10 cellular contexts compared by ENCODE assay signal in genomic region chr17:8359769-8360168, GRCh38. TPM values are rescaled to one million over a fixed set of nuclear protein-coding genes. Genes with fewer than 3 reads are reported as not detected.
DNase-seq lines count a peak whose midpoint lies in the region; ATAC-seq, FAIRE-seq and TF ChIP-seq lines count a peak whose summit lies in the region.
"Had no signal": no experiment of that assay in that cellular context is flagged by ENCODE, and none has a peak within 500 bp of the region (broad histone marks: within the 10 kb centered on the region; RNA-seq: fewer than 3 reads in every experiment).

No MANE protein-coding gene starts in this region.

- peak; percentile 89 for DNase-seq in AG08395 (ENCODE audit: low spot score)
- DNase-seq in NCI-H1694 treated with DMSO at 0.1 percent for 48 hours (lab: John Stamatoyannopoulos, UW), result peak; percentile 91
- DNase-seq in H1 (ENCODE audit: low read depth in 1 of 2, low spot score in 2 of 2), result no peak
- no peak for DNase-seq in lower lobe of right lung
- DNase-seq in activated CD4-positive, alpha-beta T cell treated with anti-CD3 and anti-CD28 coated beads for 4 hours, result no peak
- no peak for DNase-seq in NCI-H526 (lab: John Stamatoyannopoulos, UW)
- no peak for DNase-seq in cerebellar cortex (ENCODE audit: low spot score)
- no peak for DNase-seq in GM13976 (ENCODE audit: low spot score)
- DNase-seq: activated CD4-positive, alpha-beta T cell treated with anti-CD3 and anti-CD28 coated beads for 36 hours; CD4-positive, CD25-positive, alpha-beta regulatory T cell had no signal

- H3K23me2 ChIP-seq in H1 (ENCODE audit: low read depth, low read length), result no peaks in the 10 kb centered on the region; the same call in 1 of the 2 replicates

- H3K27ac ChIP-seq in H1 (ENCODE audit: low read depth, low read length), result no peak overlapping the region
- H3K27ac ChIP-seq in lower lobe of right lung, result peak overlapping the region; percentile 28

- TF ChIP-seq EP300 in H1 (IDR thresholded peaks at IDR 0.05; ENCODE audit: borderline replicate concordance in 1 of 2, low read depth in 2 of 2, low read length in 2 of 2), result no peak

- no peak overlapping the region for H3K14ac ChIP-seq in H1 (ENCODE audit: insufficient read length)

- no peaks in the 10 kb centered on the region for H3K9me3 ChIP-seq in H1 (ENCODE audit: insufficient read depth in 2 of 2, low read depth in 1 of 2, low read length in 1 of 2)
- no peaks in the 10 kb centered on the region for H3K9me3 ChIP-seq in lower lobe of right lung

- H3K9ac ChIP-seq in H1 (replicated peaks in 1 of 4; ENCODE audit: extremely low read depth in 1 of 4, low read depth in 3 of 4, low read length in 3 of 4), result peak overlapping the region in 1 of 4 experiments; percentile 54; a peak in 2 of 7 replicates

- peak overlapping the region; percentile 1; the same call in 1 of the 2 replicates for H2AK5ac ChIP-seq in H1 (ENCODE audit: low read depth, low read length)

- no peak overlapping the region for H2BK20ac ChIP-seq in H1 (ENCODE audit: low read length)

- H2BK15ac ChIP-seq in H1 (ENCODE audit: low read length), result no peak overlapping the region

- peak overlapping the region; percentile 3; the same call in 1 of the 2 replicates for H2BK5ac ChIP-seq in H1 (ENCODE audit: low read depth, low read length)

- H3K56ac ChIP-seq in H1 (replicated peaks; ENCODE audit: insufficient read length, low read depth, low read length), result no peak overlapping the region

- TF ChIP-seq POLR2A in H1 (IDR thresholded peaks at IDR 0.05; ENCODE audit: control extremely low read depth in 1 of 2, low read depth in 2 of 2, low read length in 2 of 2), result no peak

- H3K79me1 ChIP-seq in H1 (ENCODE audit: low read depth, low read length), result no peaks in the 10 kb centered on the region

- H3K36me3 ChIP-seq in H1 (ENCODE audit: control insufficient read depth in 2 of 4, insufficient read depth in 4 of 4, low read length in 3 of 4), result no peaks in the 10 kb centered on the region
- H3K36me3 ChIP-seq in lower lobe of right lung, result peaks cover 4% of the 10 kb centered on the region

- no peak overlapping the region for H3K4ac ChIP-seq in H1 (replicated peaks; ENCODE audit: insufficient read length, low read depth, low read length)

- no peaks in the 10 kb centered on the region for H3K79me2 ChIP-seq in H1 (ENCODE audit: control insufficient read depth in 1 of 2, insufficient read depth in 2 of 2, low read length in 2 of 2)

- in situ Hi-C loops in GM13976 (cut with MboI; ENCODE audit: low sequenced_read_pairs, unreplicated experiment), result no loop called here

- no peak overlapping the region for H2AFZ ChIP-seq in H1 (ENCODE audit: low read length)

- intact Hi-C loops in lower lobe of right lung (cut with DNase I), result no loop called here

- no peak overlapping the region for H3K23ac ChIP-seq in H1 (ENCODE audit: insufficient read length)

- peak; percentile 81 for FAIRE-seq in H1 (lab: Jason Lieb, UNC)

- H2BK12ac ChIP-seq in H1 (ENCODE audit: low read depth, low read length), result peak overlapping the region; percentile 45; the same call in 1 of the 2 replicates

- H3K4me3 ChIP-seq in H1 (ENCODE audit: extremely low read depth in 1 of 4, insufficient read depth in 2 of 4, low read depth in 3 of 4, low read length in 4 of 4) (no peak overlapping the region), lower lobe of right lung (no peak overlapping the region)

- H3K4me2 ChIP-seq in H1 (ENCODE audit: insufficient read depth in 1 of 2, low read depth in 2 of 2, low read length in 2 of 2), result no peak overlapping the region

- H4K8ac ChIP-seq in H1 (ENCODE audit: extremely low read depth, insufficient read depth, low read length), result no peak overlapping the region

- no peak overlapping the region for H4K91ac ChIP-seq in H1 (replicated peaks; ENCODE audit: insufficient read length, low read length)

- no peak overlapping the region for H2BK120ac ChIP-seq in H1 (replicated peaks; ENCODE audit: low read depth, low read length)

- TF ChIP-seq RAD21 in H1 (IDR thresholded peaks at IDR 0.05 in 1 of 2, conservative IDR thresholded peaks at IDR 0.05 in 1 of 2; ENCODE audit: low read depth in 2 of 2, low read length in 2 of 2), result no peak

- H3K27me3 ChIP-seq in H1 (replicated peaks in 1 of 4; ENCODE audit: control insufficient read depth in 3 of 4, extremely low read depth in 1 of 4, insufficient read depth in 3 of 4, low read length in 3 of 4) (no peaks in the 10 kb centered on the region), lower lobe of right lung (ENCODE audit: low read depth) (no peaks in the 10 kb centered on the region)

- POLR2A ChIA-PET in H1 (lab: Charles Lee; ENCODE audit: partially characterized antibody), result interaction anchor here (1.5 to 4.0 kb wide), 6 partner anchors 17 to 111 kb away, joined by 4 to 36 read pairs (median 10); partner anchors contain the start of genes CTC1, KRABD2, PFAS and RPL26

- no peak overlapping the region for H3K18ac ChIP-seq in H1 (ENCODE audit: extremely low read depth, low read length)

- H3K4me1 ChIP-seq in H1 (replicated peaks in 1 of 4; ENCODE audit: control insufficient read depth in 3 of 4, insufficient read depth in 4 of 4, low read length in 3 of 4) (peaks cover 0 to 5% (median 1%) of the 10 kb centered on the region in 4 experiments; a peak in 1 of 7 replicates), lower lobe of right lung (peaks cover 6% of the 10 kb centered on the region)

- no peak for TF ChIP-seq CTCF in H1 (IDR thresholded peaks at IDR 0.05; ENCODE audit: control extremely low read depth in 1 of 3, insufficient read depth in 1 of 3, low read depth in 1 of 3, low read length in 3 of 3)
- no peak for TF ChIP-seq CTCF in lower lobe of right lung (IDR thresholded peaks at IDR 0.05)
- TF ChIP-seq CTCF in GM13976 (IDR thresholded peaks at IDR 0.05; ENCODE audit: borderline replicate concordance, control extremely low read depth, extremely low read depth, insufficient read depth, missing control alignments), result no peak

- no peaks in the 10 kb centered on the region for H4K20me1 ChIP-seq in H1 (replicated peaks in 1 of 2; ENCODE audit: control insufficient read depth in 1 of 2, insufficient read depth in 2 of 2, low read length in 2 of 2)

- CTCF ChIA-PET in H1 (lab: Charles Lee; ENCODE audit: partially characterized antibody), result interaction anchor here (1.0 to 2.1 kb wide), 2 partner anchors 21 to 38 kb away, joined by 3 to 5 read pairs; no protein-coding TSS in a partner anchor

- WGBS in H1 (ENCODE audit: extremely low coverage in 1 of 2, insufficient coverage in 1 of 2, insufficient read length in 1 of 2, insufficient replicate concordance in 2 of 2, low coverage in 1 of 2, low lambda C conversion rate in 2 of 2, missing lambda C conversion rate in 1 of 2), 2 experiments, result 88% methylated on average over 5 of the region's 5 CpGs; no CpG with 5 or more reads in 1 of the 2 experiments

- H4K5ac ChIP-seq in H1 (ENCODE audit: insufficient read length, low read depth, low read length), result no peak overlapping the region

- no peak for ATAC-seq in lower lobe of right lung
- ATAC-seq: activated CD4-positive, alpha-beta T cell treated with anti-CD3 and anti-CD28 coated beads for 36 hours had no signal

TF ChIP-seq in H1, 55 proteins besides CTCF, POLR2A, EP300 and RAD21:
- TF ChIP-seq TCF12 (IDR thresholded peaks at IDR 0.05; ENCODE audit: low read depth, low read length), result 0 out of 2 replicates have a peak, but pooled peaks have one; percentile 58
- no peak for TF ChIP-seq MAFK (IDR thresholded peaks at IDR 0.05; ENCODE audit: low read depth, low read length)

RNA-seq across cellular contexts. Expression of gene ODF4, which starts 20.1 kb away (rescaled TPM):
- total RNA-seq in H1 (2021; fragmentation: NEBNext Ultra II Directional; extraction: Animal tissue kit (Norgen Biotek cat#: 25700)), result not detected in 2 replicates
- not detected in 2 replicates for polyA plus RNA-seq in H1 (2011; rRNA removed)
- not detected for polyA plus RNA-seq in H1 (2011; cell fraction: cytosol; rRNA removed)
- polyA plus RNA-seq in H1 (2011; cell fraction: nucleus; rRNA removed), result not detected
- not detected in 4 replicates for polyA plus RNA-seq in H1 (2012, experiment 1 of 2)
- polyA plus RNA-seq in H1 (2012, experiment 2 of 2), result not detected
- not detected for polyA plus RNA-seq in H1 (2013, experiment 1 of 2)
- polyA plus RNA-seq in H1 (2013, experiment 2 of 2), result not detected
- polyA minus RNA-seq in H1 (2011; rRNA and poly(A)+ RNA removed), result not detected in 2 replicates
- not detected for polyA minus RNA-seq in H1 (2011; cell fraction: cytosol; rRNA and poly(A)+ RNA removed)
- polyA minus RNA-seq in H1 (2011; cell fraction: nucleus; rRNA and poly(A)+ RNA removed), result not detected
- not detected for total RNA-seq in lower lobe of right lung
- total RNA-seq: activated CD4-positive, alpha-beta T cell treated with anti-CD3 and anti-CD28 coated beads for 36 hours; CD4-positive, CD25-positive, alpha-beta regulatory T cell had no signal
- polyA plus RNA-seq: CD4-positive, CD25-positive, alpha-beta regulatory T cell had no signal

RNA-seq across cellular contexts. Expression of gene RPL26, which starts 23.2 kb away (rescaled TPM):
- 1,963 and 1,980 TPM in 2 replicates for total RNA-seq in H1 (2021; fragmentation: NEBNext Ultra II Directional; extraction: Animal tissue kit (Norgen Biotek cat#: 25700))
- 1,277 and 2,554 TPM in 2 replicates for polyA plus RNA-seq in H1 (2011; rRNA removed)
- 4,614 TPM for polyA plus RNA-seq in H1 (2011; cell fraction: cytosol; rRNA removed)
- 1,124 TPM for polyA plus RNA-seq in H1 (2011; cell fraction: nucleus; rRNA removed)
- 3,459 to 5,414 TPM (median 3,765 TPM) in 4 replicates for polyA plus RNA-seq in H1 (2012, experiment 1 of 2)
- 5,853 TPM for polyA plus RNA-seq in H1 (2012, experiment 2 of 2)
- 6,093 TPM for polyA plus RNA-seq in H1 (2013, experiment 1 of 2)
- polyA plus RNA-seq in H1 (2013, experiment 2 of 2), result 5,996 TPM
- polyA minus RNA-seq in H1 (2011; rRNA and poly(A)+ RNA removed), result 979 and 1,967 TPM in 2 replicates
- 386 TPM for polyA minus RNA-seq in H1 (2011; cell fraction: cytosol; rRNA and poly(A)+ RNA removed)
- polyA minus RNA-seq in H1 (2011; cell fraction: nucleus; rRNA and poly(A)+ RNA removed), result 791 TPM
- 1,194 TPM for total RNA-seq in lower lobe of right lung

RNA-seq across cellular contexts. Expression of gene RNF222, which starts 37.9 kb away (rescaled TPM):
- total RNA-seq in H1 (2021; fragmentation: NEBNext Ultra II Directional; extraction: Animal tissue kit (Norgen Biotek cat#: 25700)), result not detected in 2 replicates
- not detected in 2 replicates for polyA plus RNA-seq in H1 (2011; rRNA removed)
- polyA plus RNA-seq in H1 (2011; cell fraction: cytosol; rRNA removed), result not detected
- polyA plus RNA-seq in H1 (2011; cell fraction: nucleus; rRNA removed), result not detected
- polyA plus RNA-seq in H1 (2012, experiment 1 of 2), result 0.05 to 0.08 TPM in 2 of 4 replicates, not detected in the others
- not detected for polyA plus RNA-seq in H1 (2012, experiment 2 of 2)
- 0.04 TPM for polyA plus RNA-seq in H1 (2013, experiment 1 of 2)
- polyA plus RNA-seq in H1 (2013, experiment 2 of 2), result 0.06 TPM
- polyA minus RNA-seq in H1 (2011; rRNA and poly(A)+ RNA removed), result not detected in 2 replicates
- not detected for polyA minus RNA-seq in H1 (2011; cell fraction: cytosol; rRNA and poly(A)+ RNA removed)
- not detected for polyA minus RNA-seq in H1 (2011; cell fraction: nucleus; rRNA and poly(A)+ RNA removed)
- total RNA-seq in lower lobe of right lung, result not detected
- total RNA-seq: activated CD4-positive, alpha-beta T cell treated with anti-CD3 and anti-CD28 coated beads for 36 hours had no signal

RNA-seq across cellular contexts. Expression of gene ARHGEF15, which starts 49.7 kb away (rescaled TPM):
- total RNA-seq in H1 (2021; fragmentation: NEBNext Ultra II Directional; extraction: Animal tissue kit (Norgen Biotek cat#: 25700)), result 0.67 and 1.8 TPM in 2 replicates
- polyA plus RNA-seq in H1 (2011; rRNA removed), result 4.1 and 9.3 TPM in 2 replicates
- polyA plus RNA-seq in H1 (2011; cell fraction: cytosol; rRNA removed), result 0.80 TPM
- polyA plus RNA-seq in H1 (2011; cell fraction: nucleus; rRNA removed), result 2.7 TPM
- polyA plus RNA-seq in H1 (2012, experiment 1 of 2), result 0.41 to 0.90 TPM (median 0.66 TPM) in 4 replicates
- polyA plus RNA-seq in H1 (2012, experiment 2 of 2), result 0.72 TPM
- polyA plus RNA-seq in H1 (2013, experiment 1 of 2), result 0.87 TPM
- 0.72 TPM for polyA plus RNA-seq in H1 (2013, experiment 2 of 2)
- polyA minus RNA-seq in H1 (2011; rRNA and poly(A)+ RNA removed), result 0.63 and 0.66 TPM in 2 replicates
- 0.66 TPM for polyA minus RNA-seq in H1 (2011; cell fraction: cytosol; rRNA and poly(A)+ RNA removed)
- polyA minus RNA-seq in H1 (2011; cell fraction: nucleus; rRNA and poly(A)+ RNA removed), result 0.60 TPM
- 30.3 TPM for total RNA-seq in lower lobe of right lung
- total RNA-seq: activated CD4-positive, alpha-beta T cell treated with anti-CD3 and anti-CD28 coated beads for 36 hours; CD4-positive, CD25-positive, alpha-beta regulatory T cell had no signal
- polyA plus RNA-seq: CD4-positive, CD25-positive, alpha-beta regulatory T cell had no signal

Comparison
In these comparisons a context has a peak if more than half of its experiments do, and no peak if none do; other contexts are left out.
1. DNase-seq: peak in AG08395 (single experiment) and NCI-H1694 treated with DMSO at 0.1 percent for 48 hours (single experiment); none in H1 (0 of 2), lower lobe of right lung (single experiment), activated CD4-positive, alpha-beta T cell treated with anti-CD3 and anti-CD28 coated beads for 4 hours (0 of 2), NCI-H526 (0 of 2), cerebellar cortex (single experiment) and GM13976 (single experiment).